In genomic region chr1:241688940-241689368, GRCh38 we compare ENCODE assay signal across 15 cellular contexts. TPM values are rescaled to one million over a fixed set of nuclear protein-coding genes. Genes with fewer than 3 reads are reported as not detected.
A peak's percentile ranks its signal among the peaks of the same experiment; 100 is the strongest.
DNase-seq lines count a peak whose midpoint lies in the region; ATAC-seq lines count a peak whose summit lies in the region.
"Had no signal": no experiment of that assay in that cellular context is flagged by ENCODE, and none has a peak within 500 bp of the region (broad histone marks: within the 10 kb centered on the region; RNA-seq: fewer than 3 reads in every experiment).

No MANE protein-coding gene starts in this region.

- H3K4me3 ChIP-seq in trophoblast cell (ENCODE audit: low read depth, low read length) = no peak overlapping the region
- H3K4me3 ChIP-seq: ovary had no signal

- no peaks in the 10 kb centered on the region for H3K27me3 ChIP-seq in trophoblast cell (ENCODE audit: insufficient read depth, low read length)
- H3K27me3 ChIP-seq: ovary had no signal

- no peak overlapping the region for H4K8ac ChIP-seq in trophoblast cell (ENCODE audit: low read depth, low read length)

- no peak overlapping the region for H3K23ac ChIP-seq in trophoblast cell (ENCODE audit: low read length)

- H2AFZ ChIP-seq in trophoblast cell (ENCODE audit: insufficient read depth, low read length, poor library complexity) = no peak overlapping the region

- no peak overlapping the region for H3K14ac ChIP-seq in trophoblast cell (ENCODE audit: low read length)

- H3K4me1 ChIP-seq in trophoblast cell (ENCODE audit: control insufficient read depth in 1 of 2, insufficient read depth in 2 of 2, low read length in 2 of 2) = peaks cover 0 to 2% of the 10 kb centered on the region in 2 experiments

- DNase-seq in ELR (ENCODE audit: low read depth) = peak; percentile 77
- DNase-seq in RKO (ENCODE audit: low spot score) = peak; percentile 48
- DNase-seq in fibroblast of gingiva (ENCODE audit: low read depth) = peak; percentile 34
- DNase-seq in trophoblast cell = peak; percentile 88 to 94
- no peak for DNase-seq in NCI-H1105 treated with DMSO at 0.1 percent for 48 hours (lab: John Stamatoyannopoulos, UW)
- DNase-seq: activated B cell treated with CpG ODN at 0.5 μM for 24 hours; activated CD8-positive, alpha-beta memory T cell treated with anti-CD3 and anti-CD28 coated beads, Interleukin-2, amount 50 U/mL, for 4 hours; effector CD8-positive, alpha-beta T cell; hippocampal formation; NCI-H2081 treated with DMSO at 0.1 percent for 48 hours; ovary had no signal

- no peak overlapping the region for H2BK12ac ChIP-seq in trophoblast cell (ENCODE audit: low read length)

- peaks cover 2% of the 10 kb centered on the region for H3K79me1 ChIP-seq in trophoblast cell (ENCODE audit: low read length)

- no peaks in the 10 kb centered on the region for H3K36me3 ChIP-seq in trophoblast cell (ENCODE audit: control insufficient read depth in 1 of 2, insufficient read depth in 2 of 2, low read length in 2 of 2)
- H3K36me3 ChIP-seq: ovary had no signal

- no peak overlapping the region for H4K12ac ChIP-seq in trophoblast cell (ENCODE audit: low read depth, low read length)

- H3K9me3 ChIP-seq in trophoblast cell (ENCODE audit: insufficient read depth, low read depth, low read length) = no peaks in the 10 kb centered on the region
- H3K9me3 ChIP-seq: ovary had no signal

- no peak overlapping the region for H2BK120ac ChIP-seq in trophoblast cell (ENCODE audit: insufficient read depth, low read length, poor library complexity)

- WGBS in trophoblast cell (ENCODE audit: extremely low coverage, insufficient coverage, insufficient read length) = no CpG with 5 or more reads among the region's 2 CpGs

- H3K9ac ChIP-seq in trophoblast cell (ENCODE audit: low read length) = no peak overlapping the region

- no peak overlapping the region for H3K18ac ChIP-seq in trophoblast cell (ENCODE audit: low read length)

- no peak overlapping the region for H3K4ac ChIP-seq in trophoblast cell (ENCODE audit: low read depth, low read length)

- H2AK5ac ChIP-seq in trophoblast cell (ENCODE audit: low read length) = no peak overlapping the region

- no peak overlapping the region for H4K91ac ChIP-seq in trophoblast cell (ENCODE audit: low read depth, low read length)

- H3K79me2 ChIP-seq in trophoblast cell (ENCODE audit: control insufficient read depth, insufficient read depth, low read length, poor library complexity) = no peaks in the 10 kb centered on the region

- H2BK5ac ChIP-seq in trophoblast cell (ENCODE audit: low read depth, low read length, poor library complexity) = no peak overlapping the region

- ATAC-seq in HG03135 (IDR thresholded peaks at IDR 0.05; ENCODE audit: unreplicated experiment) (no peak), HG03571 (IDR thresholded peaks at IDR 0.05; ENCODE audit: unreplicated experiment) (no peak), HG02759 (IDR thresholded peaks at IDR 0.05; ENCODE audit: unreplicated experiment) (no peak)

- H3K27ac ChIP-seq in trophoblast cell (ENCODE audit: low read depth, low read length) = peak overlapping the region; percentile 89
- H3K27ac ChIP-seq: ovary had no signal

- H3K4me2 ChIP-seq in trophoblast cell (ENCODE audit: low read length) = peak overlapping the region; percentile 6

RNA-seq across cellular contexts. Expression of gene WDR64, which starts 36.9 kb away (rescaled TPM):
- polyA plus RNA-seq in trophoblast cell (2013) = 0.72 and 0.86 TPM in 2 replicates
- polyA plus RNA-seq: adipose tissue had no signal

RNA-seq across cellular contexts. Expression of gene CHML, which starts 48.8 kb away (rescaled TPM):
- polyA plus RNA-seq in trophoblast cell (2013) = 9.6 and 10.3 TPM in 2 replicates

RNA-seq across cellular contexts. Expression of gene OPN3, which starts 48.8 kb away (rescaled TPM):
- 211 and 231 TPM in 2 replicates for polyA plus RNA-seq in trophoblast cell (2013)
